16 cellular contexts compared by ENCODE assay signal in genomic region chr1:10189659-10190058, GRCh38. TPM values are rescaled to one million over a fixed set of nuclear protein-coding genes. Genes with fewer than 3 reads are reported as not detected.
A peak's percentile ranks its signal among the peaks of the same experiment; 100 is the strongest.
DNase-seq lines count a peak whose midpoint lies in the region; ATAC-seq and TF ChIP-seq lines count a peak whose summit lies in the region.
"Had no signal": no experiment of that assay in that cellular context is flagged by ENCODE, and none has a peak within 500 bp of the region (broad histone marks: within the 10 kb centered on the region; RNA-seq: fewer than 3 reads in every experiment).

No MANE protein-coding gene starts in this region.

- H3K27ac Mint-ChIP-seq in activated naive CD4-positive, alpha-beta T cell treated with anti-CD3 and anti-CD28 coated beads, Interleukin-2, amount 50 U/mL, for 72 hours: no peak overlapping the region
- H3K27ac Mint-ChIP-seq in effector memory CD8-positive, alpha-beta T cell: no peak overlapping the region
- H3K27ac Mint-ChIP-seq in type B pancreatic cell: peak overlapping the region; percentile 67
- no peak overlapping the region for H3K27ac Mint-ChIP-seq in activated naive CD8-positive, alpha-beta T cell treated with anti-CD3 and anti-CD28 coated beads for 36 hours
- H3K27ac Mint-ChIP-seq: activated T-cell treated with anti-CD3 and anti-CD28 coated beads, Interleukin-2, amount 50 U/mL, for 24 hours had no signal

- no peak for DNase-seq in activated naive CD4-positive, alpha-beta T cell treated with anti-CD3 and anti-CD28 coated beads, Interleukin-2, amount 50 U/mL, for 72 hours (ENCODE audit: low spot score in 2 of 2)
- DNase-seq in activated naive CD4-positive, alpha-beta T cell (lab: John Stamatoyannopoulos, UW): no peak
- peak; percentile 58 for DNase-seq in MV-4-11 (lab: John Stamatoyannopoulos, UW)
- no peak for DNase-seq in effector memory CD8-positive, alpha-beta T cell
- DNase-seq in type B pancreatic cell (ENCODE audit: extremely low spot score, unreplicated experiment): no peak
- DNase-seq in G401 (ENCODE audit: low spot score): no peak
- no peak for DNase-seq in activated naive CD8-positive, alpha-beta T cell treated with anti-CD3 and anti-CD28 coated beads for 36 hours
- DNase-seq: activated CD4-positive, alpha-beta T cell treated with anti-CD3 and anti-CD28 coated beads, Interleukin-2, amount 50 U/mL, for 1 hour; activated T-cell treated with anti-CD3 and anti-CD28 coated beads, Interleukin-2, amount 50 U/mL, for 24 hours; Caco-2; Kasumi-1; NCI-H1694; OCI-M1; substantia nigra; T-helper 9 cell had no signal

- H3K27me3 Mint-ChIP-seq in effector memory CD8-positive, alpha-beta T cell: no peaks in the 10 kb centered on the region
- H3K27me3 Mint-ChIP-seq in type B pancreatic cell: no peaks in the 10 kb centered on the region
- no peaks in the 10 kb centered on the region for H3K27me3 Mint-ChIP-seq in activated naive CD8-positive, alpha-beta T cell treated with anti-CD3 and anti-CD28 coated beads for 36 hours
- H3K27me3 Mint-ChIP-seq: activated T-cell treated with anti-CD3 and anti-CD28 coated beads, Interleukin-2, amount 50 U/mL, for 24 hours had no signal

- in situ Hi-C loops in G401 (cut with HindIII; ENCODE audit: low sequenced_read_pairs): no loop called here

- H3K4me1 Mint-ChIP-seq in effector memory CD8-positive, alpha-beta T cell (ENCODE audit: low read depth in 2 of 2): no peaks in the 10 kb centered on the region
- H3K4me1 Mint-ChIP-seq in type B pancreatic cell (ENCODE audit: unreplicated experiment): peaks cover 10% of the 10 kb centered on the region
- H3K4me1 Mint-ChIP-seq in activated naive CD8-positive, alpha-beta T cell treated with anti-CD3 and anti-CD28 coated beads for 36 hours: no peaks in the 10 kb centered on the region

- no peak overlapping the region for H3K4me3 Mint-ChIP-seq in effector memory CD8-positive, alpha-beta T cell
- H3K4me3 Mint-ChIP-seq in type B pancreatic cell: no peak overlapping the region
- no peak overlapping the region for H3K4me3 Mint-ChIP-seq in activated naive CD8-positive, alpha-beta T cell treated with anti-CD3 and anti-CD28 coated beads for 36 hours
- H3K4me3 Mint-ChIP-seq: activated T-cell treated with anti-CD3 and anti-CD28 coated beads, Interleukin-2, amount 50 U/mL, for 24 hours had no signal

- H3K9me3 Mint-ChIP-seq in activated naive CD4-positive, alpha-beta T cell treated with anti-CD3 and anti-CD28 coated beads, Interleukin-2, amount 50 U/mL, for 72 hours: no peaks in the 10 kb centered on the region
- H3K9me3 Mint-ChIP-seq in effector memory CD8-positive, alpha-beta T cell: no peaks in the 10 kb centered on the region
- no peaks in the 10 kb centered on the region for H3K9me3 Mint-ChIP-seq in type B pancreatic cell
- H3K9me3 Mint-ChIP-seq in activated naive CD8-positive, alpha-beta T cell treated with anti-CD3 and anti-CD28 coated beads for 36 hours: peaks cover 3% of the 10 kb centered on the region

- H3K36me3 Mint-ChIP-seq in activated naive CD4-positive, alpha-beta T cell treated with anti-CD3 and anti-CD28 coated beads, Interleukin-2, amount 50 U/mL, for 72 hours: no peaks in the 10 kb centered on the region
- peaks cover 6% of the 10 kb centered on the region for H3K36me3 Mint-ChIP-seq in effector memory CD8-positive, alpha-beta T cell (ENCODE audit: insufficient read depth)
- H3K36me3 Mint-ChIP-seq in type B pancreatic cell: peaks cover 4% of the 10 kb centered on the region
- peaks cover 2% of the 10 kb centered on the region for H3K36me3 Mint-ChIP-seq in activated naive CD8-positive, alpha-beta T cell treated with anti-CD3 and anti-CD28 coated beads for 36 hours

- TF ChIP-seq CTCF in type B pancreatic cell (conservative IDR thresholded peaks at IDR 0.05): no peak

- peak; percentile 53 to 59 for ATAC-seq in activated naive CD4-positive, alpha-beta T cell treated with anti-CD3 and anti-CD28 coated beads, Interleukin-2, amount 50 U/mL, for 72 hours
- ATAC-seq in effector memory CD8-positive, alpha-beta T cell (replicated peaks): peak; percentile 37
- no peak for ATAC-seq in GM19035 (IDR thresholded peaks at IDR 0.05; ENCODE audit: unreplicated experiment)

RNA-seq across cellular contexts. Expression of gene KIF1B, which starts 20.7 kb away (rescaled TPM):
- total RNA-seq in activated naive CD4-positive, alpha-beta T cell treated with anti-CD3 and anti-CD28 coated beads, Interleukin-2, amount 50 U/mL, for 72 hours: 10 to 100 TPM; 11.1 to 14.0 TPM
- total RNA-seq in type B pancreatic cell (ENCODE audit: low replicate concordance): 50.3 and 64.3 TPM in 2 replicates
- 11.8 and 19.9 TPM in 2 replicates for total RNA-seq in G401 (2014; rRNA removed; shearing (Covaris generic))
- 10 to 100 TPM; 10.0 to 11.2 TPM for total RNA-seq in activated naive CD8-positive, alpha-beta T cell treated with anti-CD3 and anti-CD28 coated beads for 36 hours
